Comparison of ENCODE assay signal across 9 cellular contexts in genomic region chr5:138952962-138953361, GRCh38.
DNase-seq lines count a peak whose midpoint lies in the region; ATAC-seq and TF ChIP-seq lines count a peak whose summit lies in the region.
"Had no signal": no experiment of that assay in that cellular context is flagged by ENCODE, and none has a peak within 500 bp of the region (broad histone marks: within the 10 kb centered on the region; RNA-seq: fewer than 3 reads in every experiment).

No MANE protein-coding gene starts in this region.

- H3K4me3 ChIP-seq in Loucy (ENCODE audit: low read length, poor library complexity, severe bottlenecking) (no peak overlapping the region), endodermal cell (ENCODE audit: low read length) (no peak overlapping the region), neural progenitor cell (no peak overlapping the region)

- ATAC-seq in GM21515 (IDR thresholded peaks at IDR 0.05; ENCODE audit: unreplicated experiment) = no peak

- H3K4me1 ChIP-seq in Loucy (ENCODE audit: insufficient read depth, low read length, poor library complexity, severe bottlenecking) (peaks cover 25% of the 10 kb centered on the region), endodermal cell (ENCODE audit: control insufficient read depth, insufficient read depth, low read length) (peaks cover 24% of the 10 kb centered on the region), neural progenitor cell (peaks cover 51% of the 10 kb centered on the region)

- TF ChIP-seq CTCF in C4-2B (conservative IDR thresholded peaks at IDR 0.05) = no peak
- TF ChIP-seq CTCF in Loucy (conservative IDR thresholded peaks at IDR 0.05; ENCODE audit: low read length) = no peak
- TF ChIP-seq CTCF in endodermal cell (conservative IDR thresholded peaks at IDR 0.05) = no peak
- no peak for TF ChIP-seq CTCF in neural progenitor cell (IDR thresholded peaks at IDR 0.05)

- H4K20me1 ChIP-seq in Loucy (ENCODE audit: insufficient read depth, low read length, poor library complexity, severe bottlenecking) (no peaks in the 10 kb centered on the region), neural progenitor cell (ENCODE audit: low read depth) (peaks cover 17% of the 10 kb centered on the region)

- no peaks in the 10 kb centered on the region for H3K27me3 ChIP-seq in Loucy (ENCODE audit: insufficient read depth, low read length, poor library complexity, severe bottlenecking)
- no peaks in the 10 kb centered on the region for H3K27me3 ChIP-seq in endodermal cell (ENCODE audit: control insufficient read depth, insufficient read depth, low read length, poor library complexity, severe bottlenecking)
- no peaks in the 10 kb centered on the region for H3K27me3 ChIP-seq in neural progenitor cell

- no peaks in the 10 kb centered on the region for H3K36me3 Mint-ChIP-seq in endodermal cell (ENCODE audit: low read depth)
- H3K36me3 Mint-ChIP-seq in neural progenitor cell = no peaks in the 10 kb centered on the region

- no peaks in the 10 kb centered on the region for H3K36me3 ChIP-seq in Loucy (ENCODE audit: insufficient read depth, low read length)
- H3K36me3 ChIP-seq in endodermal cell (ENCODE audit: control insufficient read depth, insufficient read depth, low read length) = no peaks in the 10 kb centered on the region
- H3K36me3 ChIP-seq in neural progenitor cell = no peaks in the 10 kb centered on the region

- peak overlapping the region; percentile 55 for H3K9ac ChIP-seq in Loucy (ENCODE audit: low read depth, low read length, poor library complexity, severe bottlenecking)
- no peak overlapping the region for H3K9ac ChIP-seq in endodermal cell (ENCODE audit: extremely low read depth, low read length, poor library complexity, severe bottlenecking)
- H3K9ac ChIP-seq in neural progenitor cell = no peak overlapping the region

- H3K9me3 Mint-ChIP-seq in endodermal cell = no peaks in the 10 kb centered on the region
- no peaks in the 10 kb centered on the region for H3K9me3 Mint-ChIP-seq in neural progenitor cell

- H3K27me3 Mint-ChIP-seq in endodermal cell (ENCODE audit: insufficient read depth) (no peaks in the 10 kb centered on the region), neural progenitor cell (ENCODE audit: insufficient read depth, low read depth) (peaks cover 13% of the 10 kb centered on the region)

- peak overlapping the region; percentile 86 for H2AFZ ChIP-seq in Loucy (ENCODE audit: low read length)
- H2AFZ ChIP-seq in neural progenitor cell (replicated peaks) = no peak overlapping the region

- no peaks in the 10 kb centered on the region for H3K9me2 ChIP-seq in Loucy (replicated peaks; ENCODE audit: low read depth, low read length)

- no peak overlapping the region for H3K27ac Mint-ChIP-seq in endodermal cell
- no peak overlapping the region for H3K27ac Mint-ChIP-seq in neural progenitor cell

- H3K4me2 ChIP-seq in Loucy (ENCODE audit: low read depth, low read length, poor library complexity, severe bottlenecking) (peak overlapping the region; percentile 62), neural progenitor cell (peak overlapping the region; percentile 27)

- DNase-seq in endodermal cell (no peak), neural progenitor cell (ENCODE audit: low spot score) (no peak), NCI-H524 treated with DMSO at 0.1 percent for 48 hours (lab: John Stamatoyannopoulos, UW) (no peak), dermis blood vessel endothelial cell (no peak), SIG-M5 (lab: John Stamatoyannopoulos, UW) (no peak)

- WGBS in endodermal cell (ENCODE audit: insufficient coverage in 1 of 2, insufficient read length in 1 of 2), 2 experiments = 93 to 98% methylated on average over 5 to 6 of the region's 6 CpGs

- H3F3A ChIP-seq in Loucy (ENCODE audit: low read depth) (no peaks in the 10 kb centered on the region), neural progenitor cell (ENCODE audit: low read depth) (peaks cover 3% of the 10 kb centered on the region)

- no peaks in the 10 kb centered on the region for H3K79me2 ChIP-seq in Loucy (ENCODE audit: insufficient read depth, low read length)
- no peaks in the 10 kb centered on the region for H3K79me2 ChIP-seq in neural progenitor cell (ENCODE audit: low read depth)

- no peak overlapping the region for H3K4me3 Mint-ChIP-seq in endodermal cell
- no peak overlapping the region for H3K4me3 Mint-ChIP-seq in neural progenitor cell

- H3K27ac ChIP-seq in C4-2B = peak overlapping the region; percentile 84
- H3K27ac ChIP-seq in endodermal cell (ENCODE audit: low read depth, low read length) = peak overlapping the region; percentile 44
- no peak overlapping the region for H3K27ac ChIP-seq in neural progenitor cell
- H3K27ac ChIP-seq: HL-60 had no signal

- H3K4me1 Mint-ChIP-seq in endodermal cell (peaks cover 31% of the 10 kb centered on the region), neural progenitor cell (peaks cover 70% of the 10 kb centered on the region)

- H3K9me3 ChIP-seq in Loucy (ENCODE audit: insufficient read depth, low read depth, low read length) = no peaks in the 10 kb centered on the region
- H3K9me3 ChIP-seq in endodermal cell (ENCODE audit: control insufficient read depth, low read length) = no peaks in the 10 kb centered on the region
- H3K9me3 ChIP-seq in neural progenitor cell (ENCODE audit: low read depth) = no peaks in the 10 kb centered on the region
